Comparison of ENCODE assay signal across 1 cellular context in genomic region chr21:22728091-22728490, GRCh38.
TF ChIP-seq lines count a peak whose summit lies in the region.

No MANE protein-coding gene starts in this region.

TF ChIP-seq in WTC11, 78 proteins besides CTCF, POLR2A, EP300 and RAD21 (continued from another document):
- TF ChIP-seq ZNF281 (CRISPR knock-in tag; IDR thresholded peaks at IDR 0.05) (no peak), EMX1 (CRISPR knock-in tag; IDR thresholded peaks at IDR 0.05) (no peak), AR (CRISPR knock-in tag; IDR thresholded peaks at IDR 0.05) (no peak), ZNF232 (CRISPR knock-in tag; IDR thresholded peaks at IDR 0.05) (no peak)
